1 cellular context compared by ENCODE assay signal in the genomic region with DNA sequence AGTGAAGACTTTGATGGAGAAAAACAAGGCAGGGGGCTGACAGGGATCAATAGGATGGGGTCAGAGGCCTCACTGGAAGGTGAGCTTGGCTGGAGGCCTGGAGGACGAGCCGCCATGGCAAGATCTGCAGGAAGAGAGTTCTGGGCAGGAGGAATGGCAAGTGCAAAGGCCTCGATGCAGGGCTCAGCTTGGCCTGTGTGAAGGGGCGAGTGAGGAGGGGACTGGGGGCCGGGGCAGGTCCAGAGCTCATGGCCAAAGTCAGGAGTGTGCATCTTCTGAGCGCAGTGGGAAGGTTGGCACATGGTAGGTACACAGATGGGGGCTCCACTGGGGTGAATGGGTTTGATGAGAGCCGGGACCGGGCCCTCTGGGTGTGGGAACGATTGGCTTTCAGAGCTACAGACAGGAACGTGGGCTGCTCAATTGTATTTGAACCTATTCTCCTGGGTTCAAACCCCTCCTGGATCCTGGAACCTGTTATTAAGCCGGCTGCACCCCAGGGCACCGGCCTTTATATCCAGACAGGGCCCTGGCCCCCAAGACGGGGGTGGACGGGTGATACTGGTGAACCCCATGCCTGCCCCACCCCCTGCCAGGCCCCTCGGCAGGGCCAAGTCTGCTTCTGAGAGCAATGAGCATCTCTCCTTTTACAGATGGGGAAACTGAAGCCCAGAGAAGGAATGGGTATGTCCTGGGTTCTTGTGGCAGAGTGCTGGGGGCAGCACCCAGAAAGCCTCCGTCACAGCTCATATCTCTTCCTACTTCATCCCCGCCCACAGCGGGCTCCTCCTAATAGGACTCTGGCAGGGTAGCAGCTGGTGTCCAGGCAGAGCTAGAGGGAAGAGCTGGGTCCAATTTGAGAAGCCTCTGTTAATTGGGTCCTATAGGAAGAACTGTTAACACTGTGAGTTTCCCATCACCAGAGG.
TF ChIP-seq lines count a peak whose summit lies in the region.

No MANE protein-coding gene starts in this region.

TF ChIP-seq in K562, 482 proteins besides CTCF, POLR2A, EP300 and RAD21 (continued from another document):
- TF ChIP-seq, protein P1, sequence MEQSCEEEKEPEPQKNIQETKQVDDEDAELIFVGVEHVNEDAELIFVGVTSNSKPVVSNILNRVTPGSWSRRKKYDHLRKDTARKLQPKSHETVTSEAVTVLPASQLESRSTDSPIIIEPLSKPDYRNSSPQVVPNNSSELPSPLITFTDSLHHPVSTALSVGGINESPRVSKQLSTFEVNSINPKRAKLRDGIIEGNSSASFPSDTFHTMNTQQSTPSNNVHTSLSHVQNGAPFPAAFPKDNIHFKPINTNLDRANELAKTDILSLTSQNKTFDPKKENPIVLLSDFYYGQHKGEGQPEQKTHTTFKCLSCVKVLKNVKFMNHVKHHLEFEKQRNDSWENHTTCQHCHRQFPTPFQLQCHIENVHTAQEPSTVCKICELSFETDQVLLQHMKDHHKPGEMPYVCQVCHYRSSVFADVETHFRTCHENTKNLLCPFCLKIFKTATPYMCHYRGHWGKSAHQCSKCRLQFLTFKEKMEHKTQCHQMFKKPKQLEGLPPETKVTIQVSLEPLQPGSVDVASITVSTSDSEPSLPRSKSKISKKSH (CRISPR knock-in tag; IDR thresholded peaks at IDR 0.05), result no peak
- TF ChIP-seq, protein P2, sequence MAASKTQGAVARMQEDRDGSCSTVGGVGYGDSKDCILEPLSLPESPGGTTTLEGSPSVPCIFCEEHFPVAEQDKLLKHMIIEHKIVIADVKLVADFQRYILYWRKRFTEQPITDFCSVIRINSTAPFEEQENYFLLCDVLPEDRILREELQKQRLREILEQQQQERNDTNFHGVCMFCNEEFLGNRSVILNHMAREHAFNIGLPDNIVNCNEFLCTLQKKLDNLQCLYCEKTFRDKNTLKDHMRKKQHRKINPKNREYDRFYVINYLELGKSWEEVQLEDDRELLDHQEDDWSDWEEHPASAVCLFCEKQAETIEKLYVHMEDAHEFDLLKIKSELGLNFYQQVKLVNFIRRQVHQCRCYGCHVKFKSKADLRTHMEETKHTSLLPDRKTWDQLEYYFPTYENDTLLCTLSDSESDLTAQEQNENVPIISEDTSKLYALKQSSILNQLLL (CRISPR knock-in tag; IDR thresholded peaks at IDR 0.05; ENCODE audit: borderline replicate concordance), result no peak
- TF ChIP-seq, protein P3, sequence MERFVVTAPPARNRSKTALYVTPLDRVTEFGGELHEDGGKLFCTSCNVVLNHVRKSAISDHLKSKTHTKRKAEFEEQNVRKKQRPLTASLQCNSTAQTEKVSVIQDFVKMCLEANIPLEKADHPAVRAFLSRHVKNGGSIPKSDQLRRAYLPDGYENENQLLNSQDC (CRISPR knock-in tag; IDR thresholded peaks at IDR 0.05), result no peak
- no peak for TF ChIP-seq ZNF507 (tag; conservative IDR thresholded peaks at IDR 0.05)
- no peak for TF ChIP-seq ZNF79 (CRISPR knock-in tag; IDR thresholded peaks at IDR 0.05; ENCODE audit: low read depth)
- no peak for TF ChIP-seq NRF1 (conservative IDR thresholded peaks at IDR 0.05 in 1 of 2, IDR thresholded peaks at IDR 0.05 in 1 of 2)
- no peak for TF ChIP-seq MTA3 (IDR thresholded peaks at IDR 0.05; ENCODE audit: borderline replicate concordance)
